ENCODE assay signal across 9 cellular contexts in genomic region chr17:77421635-77421982, GRCh38.
DNase-seq lines count a peak whose midpoint lies in the region; ATAC-seq and TF ChIP-seq lines count a peak whose summit lies in the region.
"Had no signal": no experiment of that assay in that cellular context is flagged by ENCODE, and none has a peak within 500 bp of the region (broad histone marks: within the 10 kb centered on the region; RNA-seq: fewer than 3 reads in every experiment).

No MANE protein-coding gene starts in this region.

- peak overlapping the region; percentile 13 to 51 for H3K27ac ChIP-seq in left lung

- POLR2A ChIA-PET in activated CD8-positive, alpha-beta T cell treated with anti-CD3 and anti-CD28 coated beads, Interleukin-2, amount 10 ng/mL, durations not matched to agents 7 days and 5 days (lab: Charles Lee) = interaction anchor here (0.8 to 2.3 kb wide), 6 partner anchors 9 to 23 kb away, joined by 3 to 9 read pairs (median 4); no protein-coding TSS in a partner anchor

- no peaks in the 10 kb centered on the region for H3K27me3 Mint-ChIP-seq in activated CD8-positive, alpha-beta T cell treated with anti-CD3 and anti-CD28 coated beads, Interleukin-2, amount 10 ng/mL, durations not matched to agents 7 days and 5 days (ENCODE audit: low read depth)
- H3K27me3 Mint-ChIP-seq in stimulated activated naive CD8-positive, alpha-beta T cell treated with anti-CD3 and anti-CD28 coated beads, Interleukin-15, amount 100 ng/mL, for 72 hours = no peaks in the 10 kb centered on the region

- H3K4me3 ChIP-seq in left lung = no peak overlapping the region

- peaks cover 36% of the 10 kb centered on the region for H3K36me3 Mint-ChIP-seq in activated CD8-positive, alpha-beta T cell treated with anti-CD3 and anti-CD28 coated beads, Interleukin-2, amount 10 ng/mL, durations not matched to agents 7 days and 5 days (ENCODE audit: low read depth)

- peak overlapping the region; percentile 80 for H3K27ac Mint-ChIP-seq in activated CD8-positive, alpha-beta T cell treated with anti-CD3 and anti-CD28 coated beads, Interleukin-2, amount 10 ng/mL, durations not matched to agents 7 days and 5 days
- peak overlapping the region; percentile 82 for H3K27ac Mint-ChIP-seq in stimulated activated naive CD8-positive, alpha-beta T cell treated with anti-CD3 and anti-CD28 coated beads, Interleukin-15, amount 100 ng/mL, for 72 hours

- H3K9me3 Mint-ChIP-seq in activated CD8-positive, alpha-beta T cell treated with anti-CD3 and anti-CD28 coated beads, Interleukin-2, amount 10 ng/mL, durations not matched to agents 7 days and 5 days (ENCODE audit: insufficient read depth) = no peaks in the 10 kb centered on the region
- no peaks in the 10 kb centered on the region for H3K9me3 Mint-ChIP-seq in stimulated activated naive CD8-positive, alpha-beta T cell treated with anti-CD3 and anti-CD28 coated beads, Interleukin-15, amount 100 ng/mL, for 72 hours

- TF ChIP-seq CTCF in left lung (IDR thresholded peaks at IDR 0.05) = no peak

- intact Hi-C loops in left lung (cut with DNase I) = loop anchor here in 1 of 2 donors (10.0 kb wide), 1 partner anchor 97 kb away; no protein-coding TSS in a partner anchor

- peak; percentile 79 for DNase-seq in NCI-H510A treated with DMSO at 0.1 percent for 48 hours (lab: John Stamatoyannopoulos, UW)
- no peak for DNase-seq in NCI-H510A (lab: John Stamatoyannopoulos, UW)
- no peak for DNase-seq in activated CD8-positive, alpha-beta T cell treated with anti-CD3 and anti-CD28 coated beads, Interleukin-2, amount 10 ng/mL, durations not matched to agents 7 days and 5 days
- DNase-seq in left lung = no peak
- DNase-seq in stimulated activated naive CD8-positive, alpha-beta T cell treated with anti-CD3 and anti-CD28 coated beads, Interleukin-15, amount 100 ng/mL, for 72 hours = no peak
- no peak for DNase-seq in SKM-1 (lab: John Stamatoyannopoulos, UW; ENCODE audit: unreplicated experiment)
- DNase-seq: left colon had no signal

- no peaks in the 10 kb centered on the region for H3K27me3 ChIP-seq in left lung

- H3K9me3 ChIP-seq in left lung = no peaks in the 10 kb centered on the region

- peaks cover 0 to 13% of the 10 kb centered on the region in 2 donors for H3K36me3 ChIP-seq in left lung

- no peak for ATAC-seq in activated CD8-positive, alpha-beta T cell treated with anti-CD3 and anti-CD28 coated beads, Interleukin-2, amount 10 ng/mL, durations not matched to agents 7 days and 5 days
- ATAC-seq in left lung (no peak), GM19452 (IDR thresholded peaks at IDR 0.05; ENCODE audit: unreplicated experiment) (no peak), GM19463 (IDR thresholded peaks at IDR 0.05; ENCODE audit: unreplicated experiment) (no peak)
- ATAC-seq in stimulated activated naive CD8-positive, alpha-beta T cell treated with anti-CD3 and anti-CD28 coated beads, Interleukin-15, amount 100 ng/mL, for 72 hours = no peak
- ATAC-seq: left colon had no signal

- peak overlapping the region; percentile 57 for H3K4me3 Mint-ChIP-seq in activated CD8-positive, alpha-beta T cell treated with anti-CD3 and anti-CD28 coated beads, Interleukin-2, amount 10 ng/mL, durations not matched to agents 7 days and 5 days
- peak overlapping the region; percentile 70 to 73 for H3K4me3 Mint-ChIP-seq in stimulated activated naive CD8-positive, alpha-beta T cell treated with anti-CD3 and anti-CD28 coated beads, Interleukin-15, amount 100 ng/mL, for 72 hours

- peaks cover 86% of the 10 kb centered on the region for H3K4me1 Mint-ChIP-seq in activated CD8-positive, alpha-beta T cell treated with anti-CD3 and anti-CD28 coated beads, Interleukin-2, amount 10 ng/mL, durations not matched to agents 7 days and 5 days (ENCODE audit: low read depth)
- peaks cover 90% of the 10 kb centered on the region for H3K4me1 Mint-ChIP-seq in stimulated activated naive CD8-positive, alpha-beta T cell treated with anti-CD3 and anti-CD28 coated beads, Interleukin-15, amount 100 ng/mL, for 72 hours

- H3K4me1 ChIP-seq in left lung = peaks cover 52 to 96% of the 10 kb centered on the region in 2 donors

- CTCF ChIA-PET in activated CD8-positive, alpha-beta T cell treated with anti-CD3 and anti-CD28 coated beads, Interleukin-2, amount 10 ng/mL, durations not matched to agents 7 days and 5 days (lab: Charles Lee) = interaction anchor here (0.8 to 12.5 kb wide), 12 partner anchors 9 to 97 kb away, joined by 3 to 149 read pairs (median 7); no protein-coding TSS in a partner anchor
